In genomic region chr13:70666883-70667282, GRCh38 we compare ENCODE assay signal across 29 cellular contexts.
"Had no signal": no experiment of that assay in that cellular context is flagged by ENCODE, and none has a peak within 500 bp of the region (broad histone marks: within the 10 kb centered on the region; RNA-seq: fewer than 3 reads in every experiment).

No MANE protein-coding gene starts in this region.

- H2AFZ ChIP-seq: neural progenitor cell had no signal

- H3K27me3 ChIP-seq: left lung, neural progenitor cell, neutrophil, right atrium auricular region, stomach, testis, thyroid gland, transverse colon, upper lobe of right lung had no signal

- H3K36me3 ChIP-seq: left lung, lower lobe of right lung, neural progenitor cell, neutrophil, right atrium auricular region, stomach, thyroid gland, transverse colon, upper lobe of right lung had no signal

- H3K27ac ChIP-seq: left lung, lower lobe of right lung, neural progenitor cell, neutrophil, right atrium auricular region, skin epidermis, stomach, testis, thyroid gland, transverse colon, upper lobe of right lung had no signal

- DNase-seq: hypothalamus; immature natural killer cell; kidney; left colon; left lung; lower lobe of right lung; mammary epithelial cell; mesenchymal stem cell; naive B cell; natural killer cell; nephron progenitor cell; occipital lobe; stimulated activated CD4-positive, alpha-beta T cell treated with anti-CD3 and anti-CD28 coated beads, Interleukin-12 subunit alpha, Interleukin-12 subunit beta, amount 100 ng/mL, for 4 hours; stimulated activated CD4-positive, alpha-beta T cell treated with anti-CD3 and anti-CD28 coated beads, Interleukin-15, amount 100 ng/mL, for 24 hours; stimulated activated CD4-positive, alpha-beta T cell treated with anti-CD3 and anti-CD28 coated beads, Interleukin-2, amount 100 ng/mL, for 24 hours; stimulated activated CD4-positive, alpha-beta T cell treated with anti-CD3 and anti-CD28 coated beads, Interleukin-4, amount 100 ng/mL, for 1 hour; stimulated activated naive B cell treated with anti-CD40 and anti-IgM and Interleukin-4, amounts not matched to agents 10 μg/mL and 1 μg/mL and 100 μg/mL, for 72 hours; stimulated activated naive CD8-positive, alpha-beta T cell treated with anti-CD3 and anti-CD28 coated beads, Interleukin-15, Interleukin-2, amounts not matched to agents 100 U/mL and 50 U/mL, for 24 hours; stomach; testis; thyroid gland; transverse colon; upper lobe of right lung had no signal

- FAIRE-seq: kidney, urothelium cell line had no signal

- H3K9me3 ChIP-seq: left lung, lower lobe of right lung, neutrophil, right atrium auricular region, stomach, testis, thyroid gland, transverse colon, upper lobe of right lung had no signal

- H3K4me1 ChIP-seq: left lung, lower lobe of right lung, right atrium auricular region, testis, thyroid gland, transverse colon, upper lobe of right lung had no signal

- H3K9ac ChIP-seq: neural progenitor cell had no signal

- H3K4me2 ChIP-seq: neural progenitor cell had no signal

- H3K4me3 ChIP-seq: left lung, lower lobe of right lung, neural progenitor cell, right atrium auricular region, skin epidermis, stomach, testis, thyroid gland, transverse colon, upper lobe of right lung had no signal

- ATAC-seq: left colon; left lung; lower lobe of right lung; natural killer cell; sciatic nerve; stimulated activated naive B cell treated with anti-CD40 and anti-IgM and Interleukin-4, amounts not matched to agents 10 μg/mL and 1 μg/mL and 100 μg/mL, for 72 hours; stimulated activated naive CD8-positive, alpha-beta T cell treated with anti-CD3 and anti-CD28 coated beads, Interleukin-15, Interleukin-2, amounts not matched to agents 100 U/mL and 50 U/mL, for 24 hours; upper lobe of right lung had no signal
